Comparison of ENCODE assay signal across 28 cellular contexts in the genomic region with DNA sequence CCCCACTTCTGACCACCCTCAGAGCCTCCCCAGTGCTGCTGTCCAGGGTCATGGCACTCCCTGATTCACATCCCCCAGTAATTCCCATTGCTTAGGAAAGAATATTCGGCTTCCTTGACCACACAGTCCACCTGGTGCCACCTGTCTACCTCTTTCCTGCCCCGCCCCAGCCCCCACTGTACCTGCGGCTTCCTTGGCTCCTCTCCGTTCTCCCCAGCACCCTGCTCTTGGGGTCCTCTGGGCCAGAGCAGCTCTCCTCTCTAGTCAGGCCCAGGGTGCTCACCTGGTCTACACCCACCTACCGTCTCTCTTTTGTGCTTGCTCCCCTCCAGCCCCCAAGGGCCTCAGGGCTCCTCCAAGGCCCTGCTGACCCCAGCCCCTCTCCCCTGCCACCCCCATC.
"Had no signal": no experiment of that assay in that cellular context is flagged by ENCODE, and none has a peak within 500 bp of the region (broad histone marks: within the 10 kb centered on the region; RNA-seq: fewer than 3 reads in every experiment).

No MANE protein-coding gene starts in this region.

- DNase-seq: central memory CD4-positive, alpha-beta T cell; colonic mucosa; dermis blood vessel endothelial cell; effector memory CD4-positive, alpha-beta T cell; erythroblast; esophagus squamous epithelium; foreskin melanocyte; glutamatergic neuron; heart right ventricle; hippocampal formation; kidney glomerular epithelial cell; left colon; left ventricle myocardium inferior; midbrain; naive thymus-derived CD8-positive, alpha-beta T cell; stimulated activated naive CD4-positive, alpha-beta T cell; stimulated activated naive CD8-positive, alpha-beta T cell treated with anti-CD3 and anti-CD28 coated beads, Interleukin-15, amount 100 ng/mL, for 72 hours; transverse colon; upper lobe of right lung had no signal

- H3K9me3 ChIP-seq: colonic mucosa, esophagus squamous epithelium, heart right ventricle, left ventricle myocardium inferior, neutrophil, pancreas, prostate gland, right atrium auricular region, suprapubic skin, transverse colon, upper lobe of right lung, uterus had no signal

- H3K27me3 ChIP-seq: colonic mucosa, esophagus squamous epithelium, heart right ventricle, neutrophil, pancreas, right atrium auricular region, suprapubic skin, transverse colon, upper lobe of right lung, uterus had no signal

- H3K9me3 Mint-ChIP-seq: memory B cell; naive thymus-derived CD8-positive, alpha-beta T cell; stimulated activated naive CD8-positive, alpha-beta T cell treated with anti-CD3 and anti-CD28 coated beads, Interleukin-15, amount 100 ng/mL, for 72 hours had no signal

- H3K4me3 ChIP-seq: colonic mucosa, esophagus squamous epithelium, heart right ventricle, left ventricle myocardium inferior, lung, pancreas, prostate gland, right atrium auricular region, smooth muscle cell, suprapubic skin, transverse colon, upper lobe of right lung, uterus had no signal

- H3K36me3 ChIP-seq: colonic mucosa, neutrophil, pancreas, prostate gland, transverse colon, uterus had no signal

- H3K27ac Mint-ChIP-seq: memory B cell had no signal

- H3K4me1 ChIP-seq: colonic mucosa, pancreas, prostate gland, transverse colon, upper lobe of right lung, uterus had no signal

- H3K4me1 Mint-ChIP-seq: naive thymus-derived CD8-positive, alpha-beta T cell; stimulated activated naive CD8-positive, alpha-beta T cell treated with anti-CD3 and anti-CD28 coated beads, Interleukin-15, amount 100 ng/mL, for 72 hours had no signal

- H3K27ac ChIP-seq: colonic mucosa, esophagus squamous epithelium, heart right ventricle, left ventricle myocardium inferior, neutrophil, pancreas, prostate gland, right atrium auricular region, suprapubic skin, transverse colon, upper lobe of right lung, uterus had no signal

- H3K4me3 Mint-ChIP-seq: memory B cell; naive thymus-derived CD8-positive, alpha-beta T cell; stimulated activated naive CD8-positive, alpha-beta T cell treated with anti-CD3 and anti-CD28 coated beads, Interleukin-15, amount 100 ng/mL, for 72 hours had no signal

- H3K27me3 Mint-ChIP-seq: memory B cell; naive thymus-derived CD8-positive, alpha-beta T cell; stimulated activated naive CD8-positive, alpha-beta T cell treated with anti-CD3 and anti-CD28 coated beads, Interleukin-15, amount 100 ng/mL, for 72 hours had no signal
